Comparison of ENCODE assay signal across 32 cellular contexts in genomic region chr3:22617372-22617771, GRCh38.
"Had no signal": no experiment of that assay in that cellular context is flagged by ENCODE, and none has a peak within 500 bp of the region (broad histone marks: within the 10 kb centered on the region; RNA-seq: fewer than 3 reads in every experiment).

No MANE protein-coding gene starts in this region.

- H3K9me3 ChIP-seq: MG63 had no signal

- H3K4me2 ChIP-seq: KMS-11 had no signal

- H3K36me3 ChIP-seq: MG63 had no signal

- H3K9ac ChIP-seq: KMS-11 had no signal

- DNase-seq: Karpas-422, MG63, MM.1S, MV-4-11, NCI-H1048, NCI-H1092, NCI-H1092 treated with DMSO at 0.1 percent for 48 hours, NCI-H1105, NCI-H1105 treated with DMSO at 0.1 percent for 48 hours, NCI-H1417 treated with DMSO at 0.1 percent for 48 hours, NCI-H1436, NCI-H1436 treated with DMSO at 0.1 percent for 48 hours, NCI-H146, NCI-H1694, NCI-H1694 treated with DMSO at 0.1 percent for 48 hours, NCI-H187, NCI-H187 treated with DMSO at 0.1 percent for 48 hours, NCI-H1930, NCI-H2029, NCI-H2029 treated with DMSO at 0.1 percent for 48 hours, NCI-H2081, NCI-H2081 treated with DMSO at 0.1 percent for 48 hours, NCI-H2107, NCI-H2171, NCI-H2171 treated with DMSO at 0.1 percent for 48 hours, NCI-H2227 treated with DMSO at 0.1 percent for 48 hours, NCI-H226, NCI-H345, NCI-H446, NCI-H446 treated with DMSO at 0.1 percent for 48 hours, NCI-H510A had no signal

- H3K27ac ChIP-seq: KMS-11 had no signal

- H3K4me3 ChIP-seq: MG63 had no signal

- H3K27me3 ChIP-seq: MG63 had no signal
